Comparison of ENCODE assay signal across 1 cellular context in the genomic region with DNA sequence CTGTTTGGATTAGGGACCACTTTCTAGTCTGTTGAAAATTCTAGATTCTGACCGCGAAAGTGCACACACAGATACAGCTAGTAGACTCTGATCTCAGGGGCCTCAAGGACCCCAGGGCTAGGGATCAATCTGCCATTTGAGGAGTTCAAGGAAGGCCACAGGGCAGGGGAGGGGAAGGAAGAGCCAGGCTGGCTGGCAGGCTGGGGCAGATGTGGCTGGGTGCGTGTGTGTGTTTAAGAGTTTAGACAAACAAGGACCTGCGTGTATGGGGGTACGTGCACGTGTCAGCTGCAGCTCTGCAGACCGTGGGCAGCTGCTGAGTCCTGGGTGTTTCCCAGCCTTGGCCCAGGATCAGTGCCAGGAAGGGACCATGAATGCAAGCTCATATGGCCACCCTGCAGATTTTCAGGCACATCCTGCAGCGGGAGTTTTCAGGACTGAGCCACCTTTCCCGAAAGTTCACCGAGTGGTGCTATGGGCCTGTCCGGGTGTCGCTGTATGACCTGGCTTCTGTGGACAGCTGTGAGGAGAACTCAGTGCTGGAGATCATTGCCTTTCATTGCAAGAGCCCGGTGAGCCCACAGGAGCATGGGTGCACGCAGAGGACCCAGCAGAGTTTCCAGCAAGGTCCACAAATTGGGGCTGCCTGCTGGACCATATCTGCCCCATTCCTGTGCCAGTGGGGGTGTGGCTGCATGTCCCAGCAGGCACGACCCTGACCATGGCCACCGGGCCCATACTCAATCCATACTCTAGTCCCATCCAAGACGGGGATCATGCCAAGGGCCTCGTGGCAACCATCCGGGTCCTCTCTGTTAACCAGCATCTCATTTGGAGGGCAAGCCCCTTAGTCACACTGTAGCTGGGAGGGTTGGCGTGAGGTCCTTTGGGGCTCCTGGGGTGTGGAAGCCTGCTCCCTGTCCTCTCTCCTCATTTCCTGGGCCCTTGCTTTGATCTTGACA.
TF ChIP-seq lines count a peak whose summit lies in the region.

No MANE protein-coding gene starts in this region.

TF ChIP-seq in HepG2, 621 proteins besides CTCF, POLR2A, EP300 and RAD21 (continued from another document and continues in another):
- TF ChIP-seq, protein P1, sequence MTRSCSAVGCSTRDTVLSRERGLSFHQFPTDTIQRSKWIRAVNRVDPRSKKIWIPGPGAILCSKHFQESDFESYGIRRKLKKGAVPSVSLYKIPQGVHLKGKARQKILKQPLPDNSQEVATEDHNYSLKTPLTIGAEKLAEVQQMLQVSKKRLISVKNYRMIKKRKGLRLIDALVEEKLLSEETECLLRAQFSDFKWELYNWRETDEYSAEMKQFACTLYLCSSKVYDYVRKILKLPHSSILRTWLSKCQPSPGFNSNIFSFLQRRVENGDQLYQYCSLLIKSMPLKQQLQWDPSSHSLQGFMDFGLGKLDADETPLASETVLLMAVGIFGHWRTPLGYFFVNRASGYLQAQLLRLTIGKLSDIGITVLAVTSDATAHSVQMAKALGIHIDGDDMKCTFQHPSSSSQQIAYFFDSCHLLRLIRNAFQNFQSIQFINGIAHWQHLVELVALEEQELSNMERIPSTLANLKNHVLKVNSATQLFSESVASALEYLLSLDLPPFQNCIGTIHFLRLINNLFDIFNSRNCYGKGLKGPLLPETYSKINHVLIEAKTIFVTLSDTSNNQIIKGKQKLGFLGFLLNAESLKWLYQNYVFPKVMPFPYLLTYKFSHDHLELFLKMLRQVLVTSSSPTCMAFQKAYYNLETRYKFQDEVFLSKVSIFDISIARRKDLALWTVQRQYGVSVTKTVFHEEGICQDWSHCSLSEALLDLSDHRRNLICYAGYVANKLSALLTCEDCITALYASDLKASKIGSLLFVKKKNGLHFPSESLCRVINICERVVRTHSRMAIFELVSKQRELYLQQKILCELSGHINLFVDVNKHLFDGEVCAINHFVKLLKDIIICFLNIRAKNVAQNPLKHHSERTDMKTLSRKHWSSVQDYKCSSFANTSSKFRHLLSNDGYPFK (CRISPR knock-in tag; IDR thresholded peaks at IDR 0.05; ENCODE audit: borderline replicate concordance), result peak; percentile 44
- TF ChIP-seq, protein P2, sequence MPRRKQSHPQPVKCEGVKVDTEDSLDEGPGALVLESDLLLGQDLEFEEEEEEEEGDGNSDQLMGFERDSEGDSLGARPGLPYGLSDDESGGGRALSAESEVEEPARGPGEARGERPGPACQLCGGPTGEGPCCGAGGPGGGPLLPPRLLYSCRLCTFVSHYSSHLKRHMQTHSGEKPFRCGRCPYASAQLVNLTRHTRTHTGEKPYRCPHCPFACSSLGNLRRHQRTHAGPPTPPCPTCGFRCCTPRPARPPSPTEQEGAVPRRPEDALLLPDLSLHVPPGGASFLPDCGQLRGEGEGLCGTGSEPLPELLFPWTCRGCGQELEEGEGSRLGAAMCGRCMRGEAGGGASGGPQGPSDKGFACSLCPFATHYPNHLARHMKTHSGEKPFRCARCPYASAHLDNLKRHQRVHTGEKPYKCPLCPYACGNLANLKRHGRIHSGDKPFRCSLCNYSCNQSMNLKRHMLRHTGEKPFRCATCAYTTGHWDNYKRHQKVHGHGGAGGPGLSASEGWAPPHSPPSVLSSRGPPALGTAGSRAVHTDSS (CRISPR knock-in tag; conservative IDR thresholded peaks at IDR 0.05), result no peak
- TF ChIP-seq, protein P3, sequence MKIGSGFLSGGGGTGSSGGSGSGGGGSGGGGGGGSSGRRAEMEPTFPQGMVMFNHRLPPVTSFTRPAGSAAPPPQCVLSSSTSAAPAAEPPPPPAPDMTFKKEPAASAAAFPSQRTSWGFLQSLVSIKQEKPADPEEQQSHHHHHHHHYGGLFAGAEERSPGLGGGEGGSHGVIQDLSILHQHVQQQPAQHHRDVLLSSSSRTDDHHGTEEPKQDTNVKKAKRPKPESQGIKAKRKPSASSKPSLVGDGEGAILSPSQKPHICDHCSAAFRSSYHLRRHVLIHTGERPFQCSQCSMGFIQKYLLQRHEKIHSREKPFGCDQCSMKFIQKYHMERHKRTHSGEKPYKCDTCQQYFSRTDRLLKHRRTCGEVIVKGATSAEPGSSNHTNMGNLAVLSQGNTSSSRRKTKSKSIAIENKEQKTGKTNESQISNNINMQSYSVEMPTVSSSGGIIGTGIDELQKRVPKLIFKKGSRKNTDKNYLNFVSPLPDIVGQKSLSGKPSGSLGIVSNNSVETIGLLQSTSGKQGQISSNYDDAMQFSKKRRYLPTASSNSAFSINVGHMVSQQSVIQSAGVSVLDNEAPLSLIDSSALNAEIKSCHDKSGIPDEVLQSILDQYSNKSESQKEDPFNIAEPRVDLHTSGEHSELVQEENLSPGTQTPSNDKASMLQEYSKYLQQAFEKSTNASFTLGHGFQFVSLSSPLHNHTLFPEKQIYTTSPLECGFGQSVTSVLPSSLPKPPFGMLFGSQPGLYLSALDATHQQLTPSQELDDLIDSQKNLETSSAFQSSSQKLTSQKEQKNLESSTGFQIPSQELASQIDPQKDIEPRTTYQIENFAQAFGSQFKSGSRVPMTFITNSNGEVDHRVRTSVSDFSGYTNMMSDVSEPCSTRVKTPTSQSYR (CRISPR knock-in tag; IDR thresholded peaks at IDR 0.05; ENCODE audit: borderline replicate concordance), result no peak; the same call in 1 of the 2 replicates
- TF ChIP-seq RORA (CRISPR knock-in tag; IDR thresholded peaks at IDR 0.05) (no peak), CCDC6 (CRISPR knock-in tag; IDR thresholded peaks at IDR 0.05) (no peak), ELF4 (CRISPR knock-in tag; IDR thresholded peaks at IDR 0.05; ENCODE audit: borderline replicate concordance) (0 out of 2 replicates have a peak, but pooled peaks have one; percentile 51), PHF20 (CRISPR knock-in tag; IDR thresholded peaks at IDR 0.05) (no peak), ZNF180 (CRISPR knock-in tag; IDR thresholded peaks at IDR 0.05; ENCODE audit: borderline replicate concordance, low read depth) (no peak), SRY (CRISPR knock-in tag; IDR thresholded peaks at IDR 0.05) (0 out of 2 replicates have a peak, but pooled peaks have one; percentile 47), ZNF766 (CRISPR knock-in tag; IDR thresholded peaks at IDR 0.05; ENCODE audit: borderline replicate concordance) (peak; percentile 33; the same call in 1 of the 2 replicates), CBFB (CRISPR knock-in tag; IDR thresholded peaks at IDR 0.05) (peak; percentile 52; the same call in 1 of the 2 replicates), AKAP8 (CRISPR knock-in tag; IDR thresholded peaks at IDR 0.05) (no peak), ZNF670 (CRISPR knock-in tag; IDR thresholded peaks at IDR 0.05; ENCODE audit: borderline replicate concordance) (no peak), ZNF501 (CRISPR knock-in tag; IDR thresholded peaks at IDR 0.05) (no peak), FOXO1 (CRISPR knock-in tag; IDR thresholded peaks at IDR 0.05) (no peak; the same call in 1 of the 2 replicates), ZBTB42 (CRISPR knock-in tag; IDR thresholded peaks at IDR 0.05) (peak; percentile 92), KDM5B (CRISPR knock-in tag; IDR thresholded peaks at IDR 0.05; ENCODE audit: borderline replicate concordance) (peak; percentile 61; the same call in 1 of the 2 replicates), ZNF589 (CRISPR knock-in tag; conservative IDR thresholded peaks at IDR 0.05) (no peak), ARNTL (CRISPR knock-in tag; IDR thresholded peaks at IDR 0.05) (peak; percentile 97), ZNF101 (CRISPR knock-in tag; IDR thresholded peaks at IDR 0.05; ENCODE audit: borderline replicate concordance, low read depth) (no peak), KMT2A (CRISPR knock-in tag; IDR thresholded peaks at IDR 0.05) (no peak), ZNF629 (CRISPR knock-in tag; conservative IDR thresholded peaks at IDR 0.05) (no peak; the same call in 1 of the 2 replicates), ZNF672 (CRISPR knock-in tag; IDR thresholded peaks at IDR 0.05) (no peak), CEBPB (IDR thresholded peaks at IDR 0.05; ENCODE audit: borderline replicate concordance, low read depth, low read length) (no peak), MAF1 (CRISPR knock-in tag; IDR thresholded peaks at IDR 0.05; ENCODE audit: borderline replicate concordance) (no peak), NFIC (IDR thresholded peaks at IDR 0.05; ENCODE audit: low read length) (no peak), MAFK (conservative IDR thresholded peaks at IDR 0.05 in 1 of 2, IDR thresholded peaks at IDR 0.05 in 1 of 2; ENCODE audit: low read length in 2 of 2) (no peak), SPEN (CRISPR knock-in tag; IDR thresholded peaks at IDR 0.05; ENCODE audit: low read depth) (peak; percentile 56; the same call in 1 of the 2 replicates), ZNF260 (CRISPR knock-in tag; IDR thresholded peaks at IDR 0.05; ENCODE audit: borderline replicate concordance, low read depth) (no peak), HOXA3 (CRISPR knock-in tag; IDR thresholded peaks at IDR 0.05) (peak; percentile 43; the same call in 1 of the 2 replicates), ZNF775 (CRISPR knock-in tag; IDR thresholded peaks at IDR 0.05; ENCODE audit: borderline replicate concordance) (no peak), GZF1 (CRISPR knock-in tag; IDR thresholded peaks at IDR 0.05) (no peak), FOXK2 (IDR thresholded peaks at IDR 0.05) (no peak), PTBP1 (IDR thresholded peaks at IDR 0.05; ENCODE audit: low read depth, low read length, poor library complexity, severe bottlenecking) (no peak), ZNF367 (CRISPR knock-in tag; IDR thresholded peaks at IDR 0.05; ENCODE audit: borderline replicate concordance) (no peak), MIER2 (CRISPR knock-in tag; IDR thresholded peaks at IDR 0.05) (no peak), ISX (CRISPR knock-in tag; conservative IDR thresholded peaks at IDR 0.05) (no peak), YY1 (IDR thresholded peaks at IDR 0.05; ENCODE audit: insufficient read depth, insufficient replicate concordance, low read depth, low read length) (no peak)
- TF ChIP-seq, protein P4, sequence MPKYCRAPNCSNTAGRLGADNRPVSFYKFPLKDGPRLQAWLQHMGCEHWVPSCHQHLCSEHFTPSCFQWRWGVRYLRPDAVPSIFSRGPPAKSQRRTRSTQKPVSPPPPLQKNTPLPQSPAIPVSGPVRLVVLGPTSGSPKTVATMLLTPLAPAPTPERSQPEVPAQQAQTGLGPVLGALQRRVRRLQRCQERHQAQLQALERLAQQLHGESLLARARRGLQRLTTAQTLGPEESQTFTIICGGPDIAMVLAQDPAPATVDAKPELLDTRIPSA (CRISPR knock-in tag; IDR thresholded peaks at IDR 0.05; ENCODE audit: borderline replicate concordance), result no peak
- TF ChIP-seq, protein P5, sequence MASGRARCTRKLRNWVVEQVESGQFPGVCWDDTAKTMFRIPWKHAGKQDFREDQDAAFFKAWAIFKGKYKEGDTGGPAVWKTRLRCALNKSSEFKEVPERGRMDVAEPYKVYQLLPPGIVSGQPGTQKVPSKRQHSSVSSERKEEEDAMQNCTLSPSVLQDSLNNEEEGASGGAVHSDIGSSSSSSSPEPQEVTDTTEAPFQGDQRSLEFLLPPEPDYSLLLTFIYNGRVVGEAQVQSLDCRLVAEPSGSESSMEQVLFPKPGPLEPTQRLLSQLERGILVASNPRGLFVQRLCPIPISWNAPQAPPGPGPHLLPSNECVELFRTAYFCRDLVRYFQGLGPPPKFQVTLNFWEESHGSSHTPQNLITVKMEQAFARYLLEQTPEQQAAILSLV (CRISPR knock-in tag; IDR thresholded peaks at IDR 0.05; ENCODE audit: borderline replicate concordance), result peak; percentile 22; the same call in 1 of the 2 replicates
- TF ChIP-seq, protein P6, sequence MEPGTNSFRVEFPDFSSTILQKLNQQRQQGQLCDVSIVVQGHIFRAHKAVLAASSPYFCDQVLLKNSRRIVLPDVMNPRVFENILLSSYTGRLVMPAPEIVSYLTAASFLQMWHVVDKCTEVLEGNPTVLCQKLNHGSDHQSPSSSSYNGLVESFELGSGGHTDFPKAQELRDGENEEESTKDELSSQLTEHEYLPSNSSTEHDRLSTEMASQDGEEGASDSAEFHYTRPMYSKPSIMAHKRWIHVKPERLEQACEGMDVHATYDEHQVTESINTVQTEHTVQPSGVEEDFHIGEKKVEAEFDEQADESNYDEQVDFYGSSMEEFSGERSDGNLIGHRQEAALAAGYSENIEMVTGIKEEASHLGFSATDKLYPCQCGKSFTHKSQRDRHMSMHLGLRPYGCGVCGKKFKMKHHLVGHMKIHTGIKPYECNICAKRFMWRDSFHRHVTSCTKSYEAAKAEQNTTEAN (CRISPR knock-in tag; conservative IDR thresholded peaks at IDR 0.05), result no peak
- TF ChIP-seq, protein P7, sequence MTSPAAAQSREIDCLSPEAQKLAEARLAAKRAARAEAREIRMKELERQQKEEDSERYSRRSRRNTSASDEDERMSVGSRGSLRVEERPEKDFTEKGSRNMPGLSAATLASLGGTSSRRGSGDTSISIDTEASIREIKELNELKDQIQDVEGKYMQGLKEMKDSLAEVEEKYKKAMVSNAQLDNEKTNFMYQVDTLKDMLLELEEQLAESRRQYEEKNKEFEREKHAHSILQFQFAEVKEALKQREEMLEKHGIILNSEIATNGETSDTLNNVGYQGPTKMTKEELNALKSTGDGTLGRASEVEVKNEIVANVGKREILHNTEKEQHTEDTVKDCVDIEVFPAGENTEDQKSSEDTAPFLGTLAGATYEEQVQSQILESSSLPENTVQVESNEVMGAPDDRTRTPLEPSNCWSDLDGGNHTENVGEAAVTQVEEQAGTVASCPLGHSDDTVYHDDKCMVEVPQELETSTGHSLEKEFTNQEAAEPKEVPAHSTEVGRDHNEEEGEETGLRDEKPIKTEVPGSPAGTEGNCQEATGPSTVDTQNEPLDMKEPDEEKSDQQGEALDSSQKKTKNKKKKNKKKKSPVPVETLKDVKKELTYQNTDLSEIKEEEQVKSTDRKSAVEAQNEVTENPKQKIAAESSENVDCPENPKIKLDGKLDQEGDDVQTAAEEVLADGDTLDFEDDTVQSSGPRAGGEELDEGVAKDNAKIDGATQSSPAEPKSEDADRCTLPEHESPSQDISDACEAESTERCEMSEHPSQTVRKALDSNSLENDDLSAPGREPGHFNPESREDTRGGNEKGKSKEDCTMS (CRISPR knock-in tag; conservative IDR thresholded peaks at IDR 0.05), result no peak
- TF ChIP-seq, protein P8, sequence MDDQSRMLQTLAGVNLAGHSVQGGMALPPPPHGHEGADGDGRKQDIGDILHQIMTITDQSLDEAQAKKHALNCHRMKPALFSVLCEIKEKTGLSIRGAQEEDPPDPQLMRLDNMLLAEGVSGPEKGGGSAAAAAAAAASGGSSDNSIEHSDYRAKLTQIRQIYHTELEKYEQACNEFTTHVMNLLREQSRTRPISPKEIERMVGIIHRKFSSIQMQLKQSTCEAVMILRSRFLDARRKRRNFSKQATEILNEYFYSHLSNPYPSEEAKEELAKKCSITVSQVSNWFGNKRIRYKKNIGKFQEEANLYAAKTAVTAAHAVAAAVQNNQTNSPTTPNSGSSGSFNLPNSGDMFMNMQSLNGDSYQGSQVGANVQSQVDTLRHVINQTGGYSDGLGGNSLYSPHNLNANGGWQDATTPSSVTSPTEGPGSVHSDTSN (CRISPR knock-in tag; IDR thresholded peaks at IDR 0.05; ENCODE audit: borderline replicate concordance), result no peak
- TF ChIP-seq, protein P9, sequence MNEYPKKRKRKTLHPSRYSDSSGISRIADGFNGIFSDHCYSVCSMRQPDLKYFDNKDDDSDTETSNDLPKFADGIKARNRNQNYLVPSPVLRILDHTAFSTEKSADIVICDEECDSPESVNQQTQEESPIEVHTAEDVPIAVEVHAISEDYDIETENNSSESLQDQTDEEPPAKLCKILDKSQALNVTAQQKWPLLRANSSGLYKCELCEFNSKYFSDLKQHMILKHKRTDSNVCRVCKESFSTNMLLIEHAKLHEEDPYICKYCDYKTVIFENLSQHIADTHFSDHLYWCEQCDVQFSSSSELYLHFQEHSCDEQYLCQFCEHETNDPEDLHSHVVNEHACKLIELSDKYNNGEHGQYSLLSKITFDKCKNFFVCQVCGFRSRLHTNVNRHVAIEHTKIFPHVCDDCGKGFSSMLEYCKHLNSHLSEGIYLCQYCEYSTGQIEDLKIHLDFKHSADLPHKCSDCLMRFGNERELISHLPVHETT (CRISPR knock-in tag; conservative IDR thresholded peaks at IDR 0.05), result no peak
